1 cellular context compared by ENCODE assay signal in the genomic region with DNA sequence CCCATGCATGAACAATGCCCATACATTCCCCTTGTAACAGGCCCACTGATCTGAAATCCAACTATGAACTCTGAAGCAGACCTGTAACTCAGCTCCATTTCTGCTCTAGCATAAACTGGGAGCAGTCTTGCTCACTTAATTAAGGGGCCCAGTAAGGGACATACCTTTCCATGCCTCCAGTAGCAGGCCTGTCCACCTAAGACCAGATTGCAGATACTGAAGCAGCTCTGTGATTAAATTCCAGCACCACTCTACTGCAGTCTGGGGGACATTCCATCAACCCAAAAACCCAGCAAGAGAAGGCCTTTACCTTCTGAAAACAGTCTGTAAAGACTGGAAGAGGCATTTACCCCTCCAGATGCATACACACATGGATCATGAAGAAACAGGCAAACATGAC.
TF ChIP-seq lines count a peak whose summit lies in the region.

No MANE protein-coding gene starts in this region.

TF ChIP-seq in GM23338, 12 proteins besides CTCF, POLR2A, EP300 and RAD21 (continued from another document):
- TF ChIP-seq, protein P1, sequence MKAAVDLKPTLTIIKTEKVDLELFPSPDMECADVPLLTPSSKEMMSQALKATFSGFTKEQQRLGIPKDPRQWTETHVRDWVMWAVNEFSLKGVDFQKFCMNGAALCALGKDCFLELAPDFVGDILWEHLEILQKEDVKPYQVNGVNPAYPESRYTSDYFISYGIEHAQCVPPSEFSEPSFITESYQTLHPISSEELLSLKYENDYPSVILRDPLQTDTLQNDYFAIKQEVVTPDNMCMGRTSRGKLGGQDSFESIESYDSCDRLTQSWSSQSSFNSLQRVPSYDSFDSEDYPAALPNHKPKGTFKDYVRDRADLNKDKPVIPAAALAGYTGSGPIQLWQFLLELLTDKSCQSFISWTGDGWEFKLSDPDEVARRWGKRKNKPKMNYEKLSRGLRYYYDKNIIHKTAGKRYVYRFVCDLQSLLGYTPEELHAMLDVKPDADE (IDR thresholded peaks at IDR 0.05) = no peak
- TF ChIP-seq NANOG (IDR thresholded peaks at IDR 0.05; ENCODE audit: borderline replicate concordance) (no peak), REST (IDR thresholded peaks at IDR 0.05; ENCODE audit: unreplicated experiment) (no peak)
TF ChIP-seq in GM23338: peak in this region for 0.
